8 cellular contexts compared by ENCODE assay signal in genomic region chr4:37802068-37802666, GRCh38. TPM values are rescaled to one million over a fixed set of nuclear protein-coding genes. Genes with fewer than 3 reads are reported as not detected.
A peak's percentile ranks its signal among the peaks of the same experiment; 100 is the strongest.
DNase-seq lines count a peak whose midpoint lies in the region; ATAC-seq, FAIRE-seq and TF ChIP-seq lines count a peak whose summit lies in the region.

No MANE protein-coding gene starts in this region.

- CTCF ChIA-PET in GM12878 (lab: Yijun Ruan, JAX) = interaction anchor here (0.6 to 6.8 kb wide), 24 partner anchors 9 to 873 kb away, joined by 3 to 103 read pairs (median 3); no protein-coding TSS in a partner anchor

- H3K4me3 Mint-ChIP-seq in type B pancreatic cell = no peak overlapping the region

- whole genome bisulfite sequencing in GM12878 (ENCODE audit: insufficient coverage, insufficient replicate concordance, low lambda C conversion rate, missing lambda C conversion rate) = 48% methylated on average over 4 of the region's 4 CpGs

- no peak overlapping the region for H3K4me3 ChIP-seq in GM12878

- BruUV-seq in GM12878 (replicated peaks; lab: Mats Ljungman, UMichigan) = no TSS peak

- no peaks in the 10 kb centered on the region for H3K27me3 Mint-ChIP-seq in type B pancreatic cell

- H3K4me2 ChIP-seq in GM12878 (ENCODE audit: control insufficient read depth, insufficient read depth) = no peak overlapping the region

- POLR2A ChIA-PET in GM12878 (lab: Charles Lee) = no interaction called here

- peak; percentile 44 for TF ChIP-seq RAD21 in GM12878 (IDR thresholded peaks at IDR 0.05; ENCODE audit: insufficient read depth, low read depth, low read length)

- no peaks in the 10 kb centered on the region for H3K36me3 ChIP-seq in GM12878 (ENCODE audit: control insufficient read depth in 2 of 2, insufficient read depth in 2 of 2, low read length in 1 of 2)

- TF ChIP-seq CTCF in GM12878 (IDR thresholded peaks at IDR 0.05 in 2 of 3, conservative IDR thresholded peaks at IDR 0.05 in 1 of 3; ENCODE audit: control insufficient read depth in 2 of 3, extremely low read depth in 1 of 3, insufficient read depth in 1 of 3, low read depth in 3 of 3, low read length in 3 of 3) (peak; percentile 12 to 41 (median 24); a peak in 4 of 6 replicates), type B pancreatic cell (conservative IDR thresholded peaks at IDR 0.05) (peak; percentile 78)

- FAIRE-seq in GM12878 (lab: Jason Lieb, UNC) (no peak), islet of Langerhans (lab: Jason Lieb, UNC) (peak; percentile 97)

- no peak for TF ChIP-seq EP300 in GM12878 (IDR thresholded peaks at IDR 0.05; ENCODE audit: borderline replicate concordance in 1 of 2, control insufficient read depth in 1 of 2, low read depth in 2 of 2, low read length in 2 of 2)

- H4K20me1 ChIP-seq in GM12878 (ENCODE audit: control insufficient read depth, insufficient read depth) = no peaks in the 10 kb centered on the region

- RAD21 ChIA-PET in GM12878 (lab: Charles Lee; ENCODE audit: unreplicated experiment) = interaction anchor here (0.8 to 5.8 kb wide), 10 partner anchors 36 to 350 kb away, joined by 3 to 57 read pairs (median 4); partner anchors contain the start of gene RELL1

- peak; percentile 17 for DNase-seq in 8988T
- peak; percentile 52 for DNase-seq in NCI-H2227 (lab: John Stamatoyannopoulos, UW; ENCODE audit: unreplicated experiment)
- DNase-seq in GM12878 (ENCODE audit: low read depth, low spot score) = no peak
- no peak for DNase-seq in type B pancreatic cell (ENCODE audit: extremely low spot score, unreplicated experiment)

- H3K4me1 Mint-ChIP-seq in type B pancreatic cell (ENCODE audit: unreplicated experiment) = peaks cover 15% of the 10 kb centered on the region

- H3K9me3 Mint-ChIP-seq in type B pancreatic cell = no peaks in the 10 kb centered on the region

- in situ Hi-C loops in GM12878 (cut with MboI) = loop anchor here (5.0 kb wide), 1 partner anchor 230 kb away; no protein-coding TSS in a partner anchor

- H3K9ac ChIP-seq in GM12878 (ENCODE audit: control insufficient read depth, insufficient read depth, low read length) = no peak overlapping the region

- H3K79me2 ChIP-seq in GM12878 (ENCODE audit: control insufficient read depth, insufficient read depth, low read length) = no peaks in the 10 kb centered on the region

- SMC1A ChIA-PET in GM12878 (lab: Charles Lee; ENCODE audit: uncharacterized antibody, unreplicated experiment) = interaction anchor here (0.5 to 3.9 kb wide), 17 partner anchors 19 to 873 kb away, joined by 3 to 43 read pairs (median 3); no protein-coding TSS in a partner anchor

- H3K4me1 ChIP-seq in GM12878 (ENCODE audit: control insufficient read depth, insufficient read depth, low read length) = no peaks in the 10 kb centered on the region

- intact Hi-C loops in GM12878 (cut with micrococcal nuclease; ENCODE audit: unreplicated experiment) = loop anchor here (1.0 to 10.0 kb wide), 2 partner anchors 199 to 363 kb away; no protein-coding TSS in a partner anchor

- TF ChIP-seq POLR2A in GM12878 (IDR thresholded peaks at IDR 0.05; ENCODE audit: low read depth, low read length) = no peak

- H3K27ac Mint-ChIP-seq in type B pancreatic cell = peak overlapping the region; percentile 6

- no peak overlapping the region for H3K27ac ChIP-seq in GM12878 (ENCODE audit: control insufficient read depth, insufficient read depth)

- ATAC-seq in GM18868 (IDR thresholded peaks at IDR 0.05; ENCODE audit: unreplicated experiment) (peak; percentile 38), GM12878 (no peak; the same call in 2 of the 3 replicates), HG02610 (IDR thresholded peaks at IDR 0.05; ENCODE audit: unreplicated experiment) (no peak), GM18520 (IDR thresholded peaks at IDR 0.05; ENCODE audit: unreplicated experiment) (no peak)

- H3K9me3 ChIP-seq in GM12878 (replicated peaks; ENCODE audit: control insufficient read depth, insufficient read depth, low read length) = no peaks in the 10 kb centered on the region

- H3K36me3 Mint-ChIP-seq in type B pancreatic cell = no peaks in the 10 kb centered on the region

- H3K27me3 ChIP-seq in GM12878 (replicated peaks in 1 of 2; ENCODE audit: control insufficient read depth in 2 of 2, insufficient read depth in 2 of 2, low read length in 1 of 2) = no peaks in the 10 kb centered on the region; a peak in 1 of 4 replicates

- no peak overlapping the region for H2AFZ ChIP-seq in GM12878 (ENCODE audit: control insufficient read depth, low read depth, low read length)

TF ChIP-seq in GM12878, 131 proteins besides CTCF, POLR2A, EP300 and RAD21:
- TF ChIP-seq TCF7 (IDR thresholded peaks at IDR 0.05; ENCODE audit: borderline replicate concordance) (no peak), PML (IDR thresholded peaks at IDR 0.05; ENCODE audit: low read length) (no peak), SMC3 (IDR thresholded peaks at IDR 0.05; ENCODE audit: borderline replicate concordance, low read length) (0 out of 2 replicates have a peak, but pooled peaks have one; percentile 14), CHD1 (IDR thresholded peaks at IDR 0.05; ENCODE audit: low read depth, low read length) (no peak)

RNA-seq across cellular contexts. Expression of gene PGM2, which starts 24.3 kb away (rescaled TPM):
- 38.8 and 42.8 TPM in 2 replicates for total RNA-seq in GM12878 (2013; cell fraction: nucleolus; rRNA removed)
- total RNA-seq in GM12878 (2014; rRNA removed) (31.4 and 36.5 TPM in 2 replicates), GM12878 (2014; rRNA removed; fragmentation: Illumina TruSeq; extraction: Trizol) (39.7 and 40.1 TPM in 2 replicates), GM12878 (2021) (39.2 and 41.1 TPM in 2 replicates), type B pancreatic cell (ENCODE audit: low replicate concordance) (37.6 and 51.4 TPM in 2 replicates)
- 12.4 TPM for polyA plus RNA-seq in GM12878 (2011; ENCODE audit: low read depth)
- polyA plus RNA-seq in GM12878 (2011; rRNA removed) (39.3 and 65.2 TPM in 2 replicates), GM12878 (2014; fragmentation: Illumina TruSeq; extraction: Trizol) (35.1 and 43.9 TPM in 2 replicates), GM12878 (2014; fragmentation: Nextera tagmentation; extraction: Ambion mirVana) (10 to 100 TPM; 11.9 to 15.1 TPM), GM12878 (2014; rRNA removed) (24.2 and 24.4 TPM in 2 replicates), GM12878 (2016; fragmentation: Nextera tagmentation; extraction: Ambion mirVana) (10 to 100 TPM; 40.9 to 41.7 TPM)
- polyA plus RNA-seq in GM12878 (2011; cell fraction: cytosol; rRNA removed) = 19.4 and 20.9 TPM in 2 replicates
- polyA plus RNA-seq in GM12878 (2011; cell fraction: nucleus; rRNA removed) = 21.9 and 36.0 TPM in 2 replicates
- 15.5 and 18.3 TPM in 2 replicates for polyA plus RNA-seq in GM12878 (2012)
- polyA minus RNA-seq in GM12878 (2011; rRNA and poly(A)+ RNA removed) = 23.2 and 24.4 TPM in 2 replicates
- polyA minus RNA-seq in GM12878 (2011; cell fraction: cytosol; rRNA and poly(A)+ RNA removed) = 13.0 and 16.8 TPM in 2 replicates
- 8.8 and 13.0 TPM in 2 replicates for polyA minus RNA-seq in GM12878 (2011; cell fraction: nucleus; rRNA and poly(A)+ RNA removed)

Comparison
In these comparisons a context has a peak if more than half of its experiments do, and no peak if none do; other contexts are left out.
1. DNase-seq: peak in 8988T (single experiment) and NCI-H2227 (single experiment); none in GM12878 (single experiment) and type B pancreatic cell (single experiment).